In genomic region chr10:12750526-12751201, GRCh38 we compare ENCODE assay signal across 12 cellular contexts.
"Had no signal": no experiment of that assay in that cellular context is flagged by ENCODE, and none has a peak within 500 bp of the region (broad histone marks: within the 10 kb centered on the region; RNA-seq: fewer than 3 reads in every experiment).

No MANE protein-coding gene starts in this region.

- H3K9me3 Mint-ChIP-seq: activated CD4-positive, alpha-beta memory T cell treated with anti-CD3 and anti-CD28 coated beads, Interleukin-2, amount 10 ng/mL, durations not matched to agents 7 days and 5 days; activated naive CD8-positive, alpha-beta T cell treated with anti-CD3 and anti-CD28 coated beads, Interleukin-2, amount 50 U/mL, for 24 hours had no signal

- H3K4me1 Mint-ChIP-seq: activated CD4-positive, alpha-beta memory T cell treated with anti-CD3 and anti-CD28 coated beads, Interleukin-2, amount 10 ng/mL, durations not matched to agents 7 days and 5 days; activated naive CD8-positive, alpha-beta T cell treated with anti-CD3 and anti-CD28 coated beads, Interleukin-2, amount 50 U/mL, for 24 hours had no signal

- H3K9me3 ChIP-seq: ovary, right atrium auricular region had no signal

- H3K27ac ChIP-seq: ovary, right atrium auricular region, VCaP had no signal

- H3K27me3 ChIP-seq: ovary, right atrium auricular region had no signal

- H3K27ac Mint-ChIP-seq: activated CD4-positive, alpha-beta memory T cell treated with anti-CD3 and anti-CD28 coated beads, Interleukin-2, amount 10 ng/mL, durations not matched to agents 7 days and 5 days; activated naive CD8-positive, alpha-beta T cell treated with anti-CD3 and anti-CD28 coated beads, Interleukin-2, amount 50 U/mL, for 24 hours had no signal

- ATAC-seq: activated naive CD8-positive, alpha-beta T cell treated with anti-CD3 and anti-CD28 coated beads, Interleukin-2, amount 50 U/mL, for 24 hours; left lobe of liver had no signal

- H3K36me3 ChIP-seq: ovary, right atrium auricular region had no signal

- DNase-seq: activated CD4-positive, alpha-beta memory T cell treated with anti-CD3 and anti-CD28 coated beads, Interleukin-2, amount 10 ng/mL, durations not matched to agents 7 days and 5 days; activated naive CD8-positive, alpha-beta T cell treated with anti-CD3 and anti-CD28 coated beads, Interleukin-2, amount 50 U/mL, for 24 hours; activated T-cell treated with anti-CD3 and anti-CD28 coated beads, Interleukin-2, amount 50 U/mL, for 48 hours; foreskin fibroblast; mammary epithelial cell; nephron progenitor cell; ovary; small intestine; T1000 had no signal

- H3K27me3 Mint-ChIP-seq: activated CD4-positive, alpha-beta memory T cell treated with anti-CD3 and anti-CD28 coated beads, Interleukin-2, amount 10 ng/mL, durations not matched to agents 7 days and 5 days; activated naive CD8-positive, alpha-beta T cell treated with anti-CD3 and anti-CD28 coated beads, Interleukin-2, amount 50 U/mL, for 24 hours had no signal

- H3K4me3 ChIP-seq: ovary, right atrium auricular region had no signal

- H3K4me3 Mint-ChIP-seq: activated CD4-positive, alpha-beta memory T cell treated with anti-CD3 and anti-CD28 coated beads, Interleukin-2, amount 10 ng/mL, durations not matched to agents 7 days and 5 days; activated naive CD8-positive, alpha-beta T cell treated with anti-CD3 and anti-CD28 coated beads, Interleukin-2, amount 50 U/mL, for 24 hours; nephron progenitor cell had no signal
